ENCODE assay signal across 8 cellular contexts in the genomic region with DNA sequence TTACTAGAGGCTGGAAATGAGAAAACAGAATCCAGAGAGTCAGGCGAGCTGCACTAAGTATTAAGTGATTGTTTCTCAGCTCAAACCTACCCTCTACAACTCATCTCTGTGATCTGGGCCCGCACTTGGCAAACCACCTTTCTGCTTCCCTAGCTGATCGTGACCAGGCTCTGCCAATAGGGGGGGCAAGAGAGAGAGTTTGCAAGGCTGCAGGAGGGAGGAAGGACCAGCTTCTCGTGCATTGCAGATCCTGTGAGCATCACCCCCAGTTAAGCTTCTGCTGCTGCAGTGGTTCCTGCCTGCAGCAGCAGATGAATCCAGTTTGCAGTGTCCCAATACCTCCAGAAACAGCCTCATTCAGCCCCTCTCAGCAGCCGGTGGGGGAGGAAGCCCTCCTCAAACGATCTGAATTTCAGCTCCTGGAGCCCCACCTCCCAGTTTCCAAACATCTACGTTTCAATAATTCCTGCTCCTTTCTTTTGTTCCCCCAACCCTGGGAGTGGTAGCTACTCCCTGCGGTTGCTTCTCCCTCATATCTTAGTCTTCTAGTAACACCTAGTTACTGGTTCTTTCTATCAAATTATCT. TPM values are rescaled to one million over a fixed set of nuclear protein-coding genes. Genes with fewer than 3 reads are reported as not detected.
DNase-seq lines count a peak whose midpoint lies in the region; TF ChIP-seq lines count a peak whose summit lies in the region.

No MANE protein-coding gene starts in this region.

- H3K27ac ChIP-seq in coronary artery: no peak overlapping the region

- DNase-seq in AG09309 (ENCODE audit: low read depth) (no peak), GM19240 (ENCODE audit: insufficient read length, low spot score) (peak; percentile 69), NCI-H748 (lab: John Stamatoyannopoulos, UW; ENCODE audit: unreplicated experiment) (peak; percentile 65), coronary artery (ENCODE audit: low spot score) (no peak), lung microvascular endothelial cell (ENCODE audit: low read depth in 2 of 2) (peak; percentile 82 to 84), cortex of kidney (lab: John Stamatoyannopoulos, UW) (no peak)
- DNase-seq in activated CD4-positive, alpha-beta T cell treated with anti-CD3 and anti-CD28 coated beads, Interleukin-2, amount 50 U/mL, for 24 hours (ENCODE audit: low read depth in 1 of 2, low spot score in 1 of 2): peak; percentile 56 to 78
- DNase-seq in stimulated activated CD8-positive, alpha-beta memory T cell treated with anti-CD3 and anti-CD28 coated beads, Interleukin-15, amount 100 ng/mL, for 48 hours (ENCODE audit: low read depth in 2 of 2): peak; percentile 57 to 63

- H3K4me3 ChIP-seq in AG09309 (ENCODE audit: control insufficient read depth, low read depth, low read length) (no peak overlapping the region), coronary artery (no peak overlapping the region)

- TF ChIP-seq CTCF in AG09309 (IDR thresholded peaks at IDR 0.05; ENCODE audit: control insufficient read depth, insufficient read depth, low read depth, low read length, missing control alignments) (peak; percentile 91), coronary artery (IDR thresholded peaks at IDR 0.05) (peak; percentile 23)

RNA-seq across cellular contexts. Expression of gene XRCC1, which starts 20.0 kb away (rescaled TPM):
- total RNA-seq in lung microvascular endothelial cell: 10.7 and 14.6 TPM in 2 replicates

RNA-seq across cellular contexts. Expression of gene PINLYP, which starts 20.3 kb away (rescaled TPM):
- 1.1 and 4.6 TPM in 2 replicates for total RNA-seq in lung microvascular endothelial cell

RNA-seq across cellular contexts. Expression of gene ZNF575, which starts 22.3 kb away (rescaled TPM):
- total RNA-seq in lung microvascular endothelial cell: 0.20 and 0.22 TPM in 2 replicates

RNA-seq across cellular contexts. Expression of gene ETHE1, which starts 28.3 kb away (rescaled TPM):
- 106 and 137 TPM in 2 replicates for total RNA-seq in lung microvascular endothelial cell

RNA-seq across cellular contexts. Expression of gene IRGQ, which starts 40.7 kb away (rescaled TPM):
- 19.2 and 29.0 TPM in 2 replicates for total RNA-seq in lung microvascular endothelial cell

Comparison
In these comparisons a context has a peak if more than half of its experiments do, and no peak if none do; other contexts are left out.
1. DNase-seq: peak in GM19240 (single experiment), NCI-H748 (single experiment), activated CD4-positive, alpha-beta T cell treated with anti-CD3 and anti-CD28 coated beads, Interleukin-2, amount 50 U/mL, for 24 hours (2 of 2), lung microvascular endothelial cell (2 of 2) and stimulated activated CD8-positive, alpha-beta memory T cell treated with anti-CD3 and anti-CD28 coated beads, Interleukin-15, amount 100 ng/mL, for 48 hours (2 of 2); none in AG09309 (single experiment), coronary artery (single experiment) and cortex of kidney (single experiment).